21 cellular contexts compared by ENCODE assay signal in the genomic region with DNA sequence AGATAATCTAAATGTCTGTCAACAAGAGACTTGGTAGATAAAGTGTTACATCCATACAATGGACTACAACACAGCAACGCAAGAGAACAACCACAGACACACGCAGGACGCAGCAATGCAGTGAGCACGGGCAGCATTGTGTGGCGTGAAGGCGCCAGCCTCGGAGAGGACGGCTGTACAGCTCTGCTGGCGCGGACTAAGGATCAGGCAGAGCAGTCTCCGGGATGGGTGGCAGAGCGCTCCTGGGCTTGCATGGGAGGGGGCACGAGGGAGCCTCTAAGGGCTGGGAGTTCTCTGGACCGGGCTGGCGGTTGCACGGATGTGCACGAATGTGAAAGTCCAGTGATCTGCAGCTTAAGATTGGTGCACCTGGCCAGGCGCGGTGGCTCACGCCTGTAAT. TPM values are rescaled to one million over a fixed set of nuclear protein-coding genes. Genes with fewer than 3 reads are reported as not detected.
"Had no signal": no experiment of that assay in that cellular context is flagged by ENCODE, and none has a peak within 500 bp of the region (broad histone marks: within the 10 kb centered on the region; RNA-seq: fewer than 3 reads in every experiment).

No MANE protein-coding gene starts in this region.

- H3K36me3 Mint-ChIP-seq: naive B cell had no signal

- H3K27me3 ChIP-seq: colonic mucosa, ovary, suprapubic skin, thyroid gland, upper lobe of right lung had no signal

- H3K27ac ChIP-seq: colonic mucosa, foreskin keratinocyte, heart right ventricle, ovary, suprapubic skin, thyroid gland, upper lobe of right lung had no signal

- H3K4me2 ChIP-seq: smooth muscle cell had no signal

- H3K4me3 Mint-ChIP-seq: nephron progenitor cell had no signal

- H3K4me3 ChIP-seq: colonic mucosa, heart right ventricle, ovary, smooth muscle cell, suprapubic skin, thyroid gland, upper lobe of right lung had no signal

- H3K9me3 ChIP-seq: colonic mucosa, heart right ventricle, ovary, suprapubic skin, thyroid gland, upper lobe of right lung had no signal

- FAIRE-seq: islet of Langerhans had no signal

- ATAC-seq: foreskin keratinocyte; heart right ventricle; right cardiac atrium; stimulated activated naive CD8-positive, alpha-beta T cell treated with anti-CD3 and anti-CD28 coated beads, Interleukin-15, Interleukin-2, amounts not matched to agents 100 U/mL and 50 U/mL, for 24 hours; upper lobe of right lung had no signal

- DNase-seq: colonic mucosa; dermis blood vessel endothelial cell; foreskin keratinocyte; heart right ventricle; hypothalamus; kidney glomerular epithelial cell; mesendoderm; naive B cell; nephron progenitor cell; nucleus accumbens; ovary; stimulated activated CD4-positive, alpha-beta T cell treated with anti-CD3 and anti-CD28 coated beads, Interleukin-2, amount 100 ng/mL, for 48 hours; stimulated activated naive CD8-positive, alpha-beta T cell treated with anti-CD3 and anti-CD28 coated beads, Interleukin-15, Interleukin-2, amounts not matched to agents 100 U/mL and 50 U/mL, for 24 hours; thyroid gland; upper lobe of right lung had no signal

- H3K36me3 ChIP-seq: colonic mucosa, heart right ventricle, ovary, suprapubic skin, thyroid gland, upper lobe of right lung had no signal

- H3K27ac Mint-ChIP-seq: naive B cell, nephron progenitor cell had no signal

- H3K4me1 ChIP-seq: foreskin keratinocyte had no signal

RNA-seq across cellular contexts. Expression of a gene that starts 50.1 kb away (rescaled TPM):
- total RNA-seq: epithelial cell of proximal tubule, foreskin keratinocyte had no signal
- polyA plus RNA-seq: foreskin keratinocyte, liver had no signal
